21 cellular contexts compared by ENCODE assay signal in the genomic region with DNA sequence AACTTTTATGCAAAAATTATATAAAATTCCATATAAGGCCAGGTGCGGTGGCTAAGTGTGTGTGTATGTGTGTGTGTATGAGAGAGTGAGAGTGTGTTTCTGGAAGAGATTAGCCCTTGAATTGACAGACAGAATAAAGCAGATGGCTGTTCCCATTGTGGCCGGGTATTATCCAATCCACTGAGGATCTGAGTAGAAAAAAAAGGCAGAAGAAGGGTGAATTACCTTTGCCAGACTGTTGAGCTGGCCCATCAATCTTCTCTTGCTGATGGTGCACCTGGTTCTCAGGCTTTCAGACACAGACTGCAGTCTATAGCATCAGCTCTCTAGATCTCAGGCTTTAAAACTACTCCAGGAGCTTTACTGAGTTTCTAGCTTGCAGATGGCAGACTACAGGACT.
A peak's percentile ranks its signal among the peaks of the same experiment; 100 is the strongest.
DNase-seq lines count a peak whose midpoint lies in the region; ATAC-seq and TF ChIP-seq lines count a peak whose summit lies in the region.
"Had no signal": no experiment of that assay in that cellular context is flagged by ENCODE, and none has a peak within 500 bp of the region (broad histone marks: within the 10 kb centered on the region; RNA-seq: fewer than 3 reads in every experiment).

No MANE protein-coding gene starts in this region.

- POLR2A ChIA-PET in SK-N-SH (lab: Yijun Ruan, JAX), result no interaction called here

- H3K27ac ChIP-seq in SK-N-SH (ENCODE audit: low read depth in 2 of 2, low read length in 1 of 2), result no peak overlapping the region
- H3K27ac ChIP-seq: 22Rv1, RWPE1, SK-N-MC had no signal

- WGBS in SK-N-SH (ENCODE audit: low lambda C conversion rate), result 83% methylated on average over 2 of the region's 2 CpGs

- CTCF ChIA-PET in SK-N-SH (lab: Yijun Ruan, JAX), result interaction anchor here (0.5 to 1.7 kb wide), 2 partner anchors 89 to 1431 kb away, joined by 3 to 4 read pairs; no protein-coding TSS in a partner anchor

- no peak overlapping the region for H2AFZ ChIP-seq in SK-N-SH (ENCODE audit: low read depth)

- no peak overlapping the region for H3K4me2 ChIP-seq in SK-N-SH

- H4K20me1 ChIP-seq in SK-N-SH (ENCODE audit: insufficient read depth), result no peaks in the 10 kb centered on the region

- peaks cover 6% of the 10 kb centered on the region for H3F3A ChIP-seq in SK-N-SH (replicated peaks; ENCODE audit: insufficient read depth)

- TF ChIP-seq RAD21 in SK-N-SH (IDR thresholded peaks at IDR 0.05; ENCODE audit: low read length), result no peak

- TF ChIP-seq CTCF in SK-N-SH (IDR thresholded peaks at IDR 0.05), result no peak

- no peak for TF ChIP-seq EP300 in SK-N-SH (IDR thresholded peaks at IDR 0.05; ENCODE audit: borderline replicate concordance in 1 of 2, low read depth in 1 of 2, low read length in 1 of 2)

- H3K36me3 ChIP-seq in SK-N-SH (replicated peaks in 1 of 2; ENCODE audit: control insufficient read depth in 1 of 2, insufficient read depth in 2 of 2, low read length in 1 of 2), result no peaks in the 10 kb centered on the region

- ATAC-seq in HG02970 (IDR thresholded peaks at IDR 0.05; ENCODE audit: low FRiP score, unreplicated experiment), result no peak
- no peak for ATAC-seq in HG03469 (IDR thresholded peaks at IDR 0.05; ENCODE audit: unreplicated experiment)
- ATAC-seq: K562, Panc1 had no signal

- no peaks in the 10 kb centered on the region; a peak in 1 of 4 replicates for H3K4me1 ChIP-seq in SK-N-SH (ENCODE audit: control insufficient read depth in 1 of 2, insufficient read depth in 2 of 2, low read depth in 1 of 2, low read length in 1 of 2)

- no peak overlapping the region for H3K9ac ChIP-seq in SK-N-SH

- no peaks in the 10 kb centered on the region for H3K9me3 ChIP-seq in SK-N-SH

- no peaks in the 10 kb centered on the region for H3K27me3 ChIP-seq in SK-N-SH (ENCODE audit: insufficient read depth)

- DNase-seq in NCI-H1417 (lab: John Stamatoyannopoulos, UW) (peak in 2 of 3 experiments; percentile 3 to 47), NCI-H1417 treated with DMSO at 0.1 percent for 48 hours (lab: John Stamatoyannopoulos, UW) (no peak), NCI-H2171 (lab: John Stamatoyannopoulos, UW) (peak; percentile 70), NCI-H82 (lab: John Stamatoyannopoulos, UW) (peak; percentile 98), SK-N-SH (no peak)
- DNase-seq: CD8-positive, alpha-beta memory T cell; DMS153; DND-41; Kasumi-1; NCI-H1092 treated with DMSO at 0.1 percent for 48 hours; NCI-H146; NCI-H2029; NCI-H446; SW 1271 had no signal

- H3K79me2 ChIP-seq in SK-N-SH (ENCODE audit: insufficient read depth), result no peaks in the 10 kb centered on the region

- H3K4me3 ChIP-seq in SK-N-SH (ENCODE audit: low read depth in 2 of 2, low read length in 1 of 2), result no peak overlapping the region
- H3K4me3 ChIP-seq: K562, SK-N-MC had no signal

- no peaks in the 10 kb centered on the region for H3K9me2 ChIP-seq in SK-N-SH

TF ChIP-seq in SK-N-SH, 30 proteins besides CTCF, POLR2A, EP300 and RAD21:
- TF ChIP-seq, protein P1, sequence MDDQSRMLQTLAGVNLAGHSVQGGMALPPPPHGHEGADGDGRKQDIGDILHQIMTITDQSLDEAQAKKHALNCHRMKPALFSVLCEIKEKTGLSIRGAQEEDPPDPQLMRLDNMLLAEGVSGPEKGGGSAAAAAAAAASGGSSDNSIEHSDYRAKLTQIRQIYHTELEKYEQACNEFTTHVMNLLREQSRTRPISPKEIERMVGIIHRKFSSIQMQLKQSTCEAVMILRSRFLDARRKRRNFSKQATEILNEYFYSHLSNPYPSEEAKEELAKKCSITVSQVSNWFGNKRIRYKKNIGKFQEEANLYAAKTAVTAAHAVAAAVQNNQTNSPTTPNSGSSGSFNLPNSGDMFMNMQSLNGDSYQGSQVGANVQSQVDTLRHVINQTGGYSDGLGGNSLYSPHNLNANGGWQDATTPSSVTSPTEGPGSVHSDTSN (IDR thresholded peaks at IDR 0.05), result no peak
- TF ChIP-seq GATA2 (CRISPR knock-in tag; IDR thresholded peaks at IDR 0.05) (no peak), RFX5 (IDR thresholded peaks at IDR 0.05; ENCODE audit: low read length) (no peak), TCF12 (IDR thresholded peaks at IDR 0.05) (no peak)

Comparison
In these comparisons a context has a peak if more than half of its experiments do, and no peak if none do; other contexts are left out.
1. DNase-seq: peak in NCI-H1417 (2 of 3), NCI-H2171 (single experiment) and NCI-H82 (single experiment); none in NCI-H1417 treated with DMSO at 0.1 percent for 48 hours (single experiment) and SK-N-SH (single experiment).